ENCODE assay signal across 10 cellular contexts in genomic region chr3:71393093-71393492, GRCh38.
A peak's percentile ranks its signal among the peaks of the same experiment; 100 is the strongest.
DNase-seq lines count a peak whose midpoint lies in the region; ATAC-seq and TF ChIP-seq lines count a peak whose summit lies in the region.
"Had no signal": no experiment of that assay in that cellular context is flagged by ENCODE, and none has a peak within 500 bp of the region (broad histone marks: within the 10 kb centered on the region; RNA-seq: fewer than 3 reads in every experiment).

No MANE protein-coding gene starts in this region.

- peak overlapping the region; percentile 87 for H3K27ac ChIP-seq in CD4-positive, CD25-positive, alpha-beta regulatory T cell (ENCODE audit: insufficient read depth, low read length, poor library complexity, severe bottlenecking)
- H3K27ac ChIP-seq in coronary artery: no peak overlapping the region

- H3K36me3 ChIP-seq in CD4-positive, CD25-positive, alpha-beta regulatory T cell (ENCODE audit: control insufficient read depth, insufficient read depth, low read length): no peaks in the 10 kb centered on the region
- H3K36me3 ChIP-seq: BLaER1 treated with 17β-estradiol and CSF1 and Interleukin-3, amounts not matched to agents 10 nM and 100 nM had no signal

- TF ChIP-seq CTCF in coronary artery (IDR thresholded peaks at IDR 0.05): no peak

- peak overlapping the region; percentile 60 to 86 (median 69) for H3K27ac Mint-ChIP-seq in CD4-positive, CD25-positive, alpha-beta regulatory T cell
- peak overlapping the region; percentile 89 for H3K27ac Mint-ChIP-seq in activated naive CD8-positive, alpha-beta T cell treated with anti-CD3 and anti-CD28 coated beads for 36 hours

- H3K36me3 Mint-ChIP-seq in CD4-positive, CD25-positive, alpha-beta regulatory T cell: peaks cover 14% of the 10 kb centered on the region
- H3K36me3 Mint-ChIP-seq in activated naive CD8-positive, alpha-beta T cell treated with anti-CD3 and anti-CD28 coated beads for 36 hours: peaks cover 14% of the 10 kb centered on the region

- DNase-seq in CD4-positive, CD25-positive, alpha-beta regulatory T cell: peak in 1 of 3 donors; percentile 61
- no peak for DNase-seq in activated naive CD8-positive, alpha-beta T cell treated with anti-CD3 and anti-CD28 coated beads for 36 hours
- no peak for DNase-seq in amygdala (lab: John Stamatoyannopoulos, UW)
- no peak for DNase-seq in NCI-H82 treated with DMSO at 0.1 percent for 48 hours (lab: John Stamatoyannopoulos, UW; ENCODE audit: unreplicated experiment)
- no peak for DNase-seq in NCI-H2171 treated with DMSO at 0.1 percent for 48 hours (lab: John Stamatoyannopoulos, UW)
- DNase-seq in coronary artery (ENCODE audit: low spot score): no peak
- DNase-seq: mesendoderm had no signal

- H3K9me3 Mint-ChIP-seq in CD4-positive, CD25-positive, alpha-beta regulatory T cell: no peaks in the 10 kb centered on the region
- H3K9me3 Mint-ChIP-seq in activated naive CD8-positive, alpha-beta T cell treated with anti-CD3 and anti-CD28 coated beads for 36 hours: peaks cover 3% of the 10 kb centered on the region

- H3K27me3 Mint-ChIP-seq in CD4-positive, CD25-positive, alpha-beta regulatory T cell: no peaks in the 10 kb centered on the region
- H3K27me3 Mint-ChIP-seq in activated naive CD8-positive, alpha-beta T cell treated with anti-CD3 and anti-CD28 coated beads for 36 hours: no peaks in the 10 kb centered on the region

- peak overlapping the region; percentile 66 for H3K4me3 ChIP-seq in CD4-positive, CD25-positive, alpha-beta regulatory T cell (ENCODE audit: low read depth, low read length)
- no peak overlapping the region for H3K4me3 ChIP-seq in coronary artery
- H3K4me3 ChIP-seq: BLaER1 treated with 17β-estradiol and CSF1 and Interleukin-3, amounts not matched to agents 10 nM and 100 nM had no signal

- H3K4me1 Mint-ChIP-seq in CD4-positive, CD25-positive, alpha-beta regulatory T cell: peaks cover 48 to 82% (median 71%) of the 10 kb centered on the region in 4 donors
- peaks cover 75% of the 10 kb centered on the region for H3K4me1 Mint-ChIP-seq in activated naive CD8-positive, alpha-beta T cell treated with anti-CD3 and anti-CD28 coated beads for 36 hours

- H3K27me3 ChIP-seq in CD4-positive, CD25-positive, alpha-beta regulatory T cell (ENCODE audit: control insufficient read depth, insufficient read depth, low read length): no peaks in the 10 kb centered on the region

- H3K4me3 Mint-ChIP-seq in CD4-positive, CD25-positive, alpha-beta regulatory T cell: no peak overlapping the region
- H3K4me3 Mint-ChIP-seq in activated naive CD8-positive, alpha-beta T cell treated with anti-CD3 and anti-CD28 coated beads for 36 hours: no peak overlapping the region

- H3K4me1 ChIP-seq in CD4-positive, CD25-positive, alpha-beta regulatory T cell (ENCODE audit: control insufficient read depth, insufficient read depth, low read length, poor library complexity, severe bottlenecking): peaks cover 68% of the 10 kb centered on the region

- no peaks in the 10 kb centered on the region for H3K9me3 ChIP-seq in CD4-positive, CD25-positive, alpha-beta regulatory T cell (ENCODE audit: control insufficient read depth in 2 of 2, low read length in 2 of 2)
- H3K9me3 ChIP-seq: BLaER1 treated with 17β-estradiol and CSF1 and Interleukin-3, amounts not matched to agents 10 nM and 100 nM had no signal

- ATAC-seq in CD4-positive, CD25-positive, alpha-beta regulatory T cell (ENCODE audit: low read depth in 2 of 2): peak; percentile 47 to 48
- ATAC-seq in GM19395 (IDR thresholded peaks at IDR 0.05; ENCODE audit: unreplicated experiment): peak; percentile 46
- peak; percentile 33 for ATAC-seq in HG03108 (IDR thresholded peaks at IDR 0.05; ENCODE audit: unreplicated experiment)
